Comparison of ENCODE assay signal across 8 cellular contexts in genomic region chr15:20102862-20103261, GRCh38.
DNase-seq lines count a peak whose midpoint lies in the region; TF ChIP-seq lines count a peak whose summit lies in the region.
"Not testable (repeated sequence)": the region's sequence is repeated elsewhere in the genome, so short reads cannot be mapped to it uniquely, and the experiment has no call there.

No MANE protein-coding gene starts in this region.

- H3K27ac Mint-ChIP-seq in Caco-2 (ENCODE audit: unreplicated experiment); activated T-helper 2 cell treated with anti-CD3 and anti-CD28 coated beads, Interferon-gamma antibody, Interleukin-2, Interleukin-4, amounts not matched to agents 10 μg/mL and 5 μg/mL and 100 μg/mL, durations not matched to agents 14 hours and 24 hours and 36 hours: not testable (repeated sequence)

- H3K9me3 ChIP-seq in Caco-2; WERI-Rb-1 (ENCODE audit: severe bottlenecking); left ventricle myocardium inferior (replicated peaks); transverse colon: not testable (repeated sequence)

- not testable (repeated sequence) for H3K4me1 Mint-ChIP-seq in Caco-2 (ENCODE audit: low read depth, unreplicated experiment); activated T-helper 2 cell treated with anti-CD3 and anti-CD28 coated beads, Interferon-gamma antibody, Interleukin-2, Interleukin-4, amounts not matched to agents 10 μg/mL and 5 μg/mL and 100 μg/mL, durations not matched to agents 14 hours and 24 hours and 36 hours (ENCODE audit: low read depth)

- H3K27ac ChIP-seq in WERI-Rb-1; left ventricle myocardium inferior (replicated peaks); transverse colon: not testable (repeated sequence)

- intact Hi-C loops in Caco-2 (cut with micrococcal nuclease; ENCODE audit: unreplicated experiment); activated T-helper 2 cell treated with anti-CD3 and anti-CD28 coated beads, Interferon-gamma antibody, Interleukin-2, Interleukin-4, amounts not matched to agents 10 μg/mL and 5 μg/mL and 100 μg/mL, durations not matched to agents 14 hours and 24 hours and 36 hours (cut with micrococcal nuclease); left ventricle myocardium inferior (cut with micrococcal nuclease); posterior vena cava (cut with DNase I); transverse colon (cut with DNase I; ENCODE audit: low total_unique reads): not testable (repeated sequence)

- H3K27me3 Mint-ChIP-seq in Caco-2 (ENCODE audit: insufficient read depth, unreplicated experiment); activated T-helper 2 cell treated with anti-CD3 and anti-CD28 coated beads, Interferon-gamma antibody, Interleukin-2, Interleukin-4, amounts not matched to agents 10 μg/mL and 5 μg/mL and 100 μg/mL, durations not matched to agents 14 hours and 24 hours and 36 hours (ENCODE audit: low read depth): not testable (repeated sequence)

- H3K9me3 Mint-ChIP-seq in Caco-2 (ENCODE audit: unreplicated experiment); activated T-helper 2 cell treated with anti-CD3 and anti-CD28 coated beads, Interferon-gamma antibody, Interleukin-2, Interleukin-4, amounts not matched to agents 10 μg/mL and 5 μg/mL and 100 μg/mL, durations not matched to agents 14 hours and 24 hours and 36 hours: not testable (repeated sequence)

- not testable (repeated sequence) for H3K27me3 ChIP-seq in Caco-2 (replicated peaks; ENCODE audit: control insufficient read depth, insufficient read depth, low read length); WERI-Rb-1 (ENCODE audit: insufficient read depth, low read depth, severe bottlenecking); left ventricle myocardium inferior (ENCODE audit: low read depth); transverse colon

- CTCF ChIA-PET in Caco-2 (lab: Charles Lee) = not testable (repeated sequence)

- not testable (repeated sequence) for TF ChIP-seq CTCF in Caco-2 (IDR thresholded peaks at IDR 0.05; ENCODE audit: insufficient read depth in 1 of 2, low read depth in 1 of 2, low read length in 1 of 2, severe bottlenecking in 1 of 2, unreplicated experiment in 1 of 2); WERI-Rb-1 (IDR thresholded peaks at IDR 0.05; ENCODE audit: low read depth, low read length); left ventricle myocardium inferior (IDR thresholded peaks at IDR 0.05; ENCODE audit: borderline replicate concordance); transverse colon (IDR thresholded peaks at IDR 0.05)

- TF ChIP-seq POLR2A in transverse colon (IDR thresholded peaks at IDR 0.05) = not testable (repeated sequence)

- in situ Hi-C loops in transverse colon (cut with MboI; ENCODE audit: low pct_ligation_motif_present in 1 of 4, low pct_unique_long_range_greater_than_20kb in 1 of 4, low sequenced_read_pairs in 3 of 4) = not testable (repeated sequence)

- BruUV-seq in Caco-2 (replicated peaks; lab: Mats Ljungman, UMichigan) = not testable (repeated sequence)

- not testable (repeated sequence) for TF ChIP-seq EP300 in transverse colon (IDR thresholded peaks at IDR 0.05; ENCODE audit: low read depth)

- not testable (repeated sequence) for H3K36me3 Mint-ChIP-seq in Caco-2 (ENCODE audit: insufficient read depth, unreplicated experiment); activated T-helper 2 cell treated with anti-CD3 and anti-CD28 coated beads, Interferon-gamma antibody, Interleukin-2, Interleukin-4, amounts not matched to agents 10 μg/mL and 5 μg/mL and 100 μg/mL, durations not matched to agents 14 hours and 24 hours and 36 hours (ENCODE audit: low read depth)

- 80% methylated on average over 4 of the region's 5 CpGs; no CpG with 5 or more reads in 1 of the 2 donors for WGBS in transverse colon (ENCODE audit: low coverage in 1 of 2), 2 donors

- H3K4me3 Mint-ChIP-seq in Caco-2 (ENCODE audit: unreplicated experiment); activated T-helper 2 cell treated with anti-CD3 and anti-CD28 coated beads, Interferon-gamma antibody, Interleukin-2, Interleukin-4, amounts not matched to agents 10 μg/mL and 5 μg/mL and 100 μg/mL, durations not matched to agents 14 hours and 24 hours and 36 hours (ENCODE audit: low read depth): not testable (repeated sequence)

- DNase-seq in Caco-2 (peak; percentile 31 to 70), WERI-Rb-1 (peak; percentile 17), ecto neural progenitor cell (ENCODE audit: low spot score) (peak; percentile 44), left ventricle myocardium inferior (peak; percentile 53), mesenteric fat pad (ENCODE audit: low spot score) (peak; percentile 97), posterior vena cava (ENCODE audit: low spot score) (peak; percentile 85), transverse colon (peak; percentile 14)
- DNase-seq in activated T-helper 2 cell treated with anti-CD3 and anti-CD28 coated beads, Interferon-gamma antibody, Interleukin-2, Interleukin-4, amounts not matched to agents 10 μg/mL and 5 μg/mL and 100 μg/mL, durations not matched to agents 14 hours and 24 hours and 36 hours (ENCODE audit: low spot score) = peak; percentile 9

- POLR2A ChIA-PET in Caco-2 (lab: Charles Lee) = not testable (repeated sequence)

- not testable (repeated sequence) for H3K4me3 ChIP-seq in Caco-2 (ENCODE audit: low read depth, low read length); WERI-Rb-1 (ENCODE audit: low read depth, low read length); left ventricle myocardium inferior; transverse colon

- not testable (repeated sequence) for H3K36me3 ChIP-seq in Caco-2 (ENCODE audit: control insufficient read depth, insufficient read depth, low read length); WERI-Rb-1; left ventricle myocardium inferior; transverse colon

- H3K4me1 ChIP-seq in Caco-2, left ventricle myocardium inferior, transverse colon: not testable (repeated sequence)

Comparison
In these comparisons a context has a peak if more than half of its experiments do, and no peak if none do; other contexts are left out.
1. DNase-seq: peak in every context shown above with its lines; median percentile 97 in mesenteric fat pad; 85 in posterior vena cava; 53 in left ventricle myocardium inferior; 50 in Caco-2; 44 in ecto neural progenitor cell; 17 in WERI-Rb-1; 14 in transverse colon; 9 in activated T-helper 2 cell treated with anti-CD3 and anti-CD28 coated beads, Interferon-gamma antibody, Interleukin-2, Interleukin-4, amounts not matched to agents 10 μg/mL and 5 μg/mL and 100 μg/mL, durations not matched to agents 14 hours and 24 hours and 36 hours.